10 cellular contexts compared by ENCODE assay signal in the genomic region with DNA sequence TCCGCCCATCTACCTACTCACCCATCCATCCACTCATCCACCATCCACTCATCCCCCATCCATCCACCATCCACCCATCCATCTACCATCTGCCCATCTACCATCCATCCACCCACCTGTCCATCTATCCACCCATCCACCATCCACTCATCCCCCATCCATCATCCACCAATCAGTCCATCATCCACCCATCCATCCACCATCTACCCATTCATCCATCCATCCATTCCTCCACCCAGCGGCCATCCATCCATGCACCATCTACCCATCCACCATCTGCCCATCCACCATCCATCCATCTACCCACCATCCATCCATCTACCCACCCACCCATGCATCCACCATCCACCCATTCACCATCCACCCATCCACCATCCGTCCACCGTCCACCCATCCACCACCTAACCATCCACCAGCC. TPM values are rescaled to one million over a fixed set of nuclear protein-coding genes. Genes with fewer than 3 reads are reported as not detected.
DNase-seq lines count a peak whose midpoint lies in the region; ATAC-seq lines count a peak whose summit lies in the region.
"Had no signal": no experiment of that assay in that cellular context is flagged by ENCODE, and none has a peak within 500 bp of the region (broad histone marks: within the 10 kb centered on the region; RNA-seq: fewer than 3 reads in every experiment).

No MANE protein-coding gene starts in this region.

- H3K18ac ChIP-seq in mesenchymal stem cell (ENCODE audit: low read depth in 1 of 2, low read length in 2 of 2), result no peak overlapping the region

- DNase-seq in stimulated activated naive CD8-positive, alpha-beta T cell treated with anti-CD3 and anti-CD28 coated beads, Interleukin-15, Interleukin-2, amounts not matched to agents 100 U/mL and 50 U/mL, for 24 hours, result no peak
- no peak for DNase-seq in activated naive CD8-positive, alpha-beta T cell treated with anti-CD3 and anti-CD28 coated beads, Interleukin-2, amount 50 U/mL, for 24 hours
- DNase-seq in mesenchymal stem cell (no peak), NCI-H2227 treated with DMSO at 0.1 percent for 48 hours (lab: John Stamatoyannopoulos, UW) (no peak), cerebellum (ENCODE audit: low spot score) (no peak), SK-N-DZ (ENCODE audit: low spot score) (no peak)
- DNase-seq: WERI-Rb-1 had no signal

- peaks cover 75% of the 10 kb centered on the region for H3K4me1 Mint-ChIP-seq in stimulated activated naive CD8-positive, alpha-beta T cell treated with anti-CD3 and anti-CD28 coated beads, Interleukin-15, Interleukin-2, amounts not matched to agents 100 ng/mL and 50 ng/mL, for 24 hours (ENCODE audit: low read depth)
- H3K4me1 Mint-ChIP-seq in activated naive CD8-positive, alpha-beta T cell treated with anti-CD3 and anti-CD28 coated beads, Interleukin-2, amount 50 U/mL, for 24 hours, result peaks cover 64% of the 10 kb centered on the region

- no peak overlapping the region for H3K4ac ChIP-seq in mesenchymal stem cell (ENCODE audit: low read depth in 1 of 2, low read length in 2 of 2)

- H2BK12ac ChIP-seq in mesenchymal stem cell (ENCODE audit: low read length in 2 of 2), result peak overlapping the region in 1 of 2 experiments; percentile 15

- no peak overlapping the region for H2AFZ ChIP-seq in mesenchymal stem cell (ENCODE audit: low read depth, low read length)

- H3K9me3 ChIP-seq in mesenchymal stem cell (ENCODE audit: control insufficient read depth, low read length), result no peaks in the 10 kb centered on the region
- H3K9me3 ChIP-seq: neutrophil had no signal

- peak overlapping the region; percentile 87 for H3K4me3 Mint-ChIP-seq in stimulated activated naive CD8-positive, alpha-beta T cell treated with anti-CD3 and anti-CD28 coated beads, Interleukin-15, Interleukin-2, amounts not matched to agents 100 ng/mL and 50 ng/mL, for 24 hours
- H3K4me3 Mint-ChIP-seq in activated naive CD8-positive, alpha-beta T cell treated with anti-CD3 and anti-CD28 coated beads, Interleukin-2, amount 50 U/mL, for 24 hours, result peak overlapping the region; percentile 97

- H3K23ac ChIP-seq in mesenchymal stem cell (ENCODE audit: low read length in 2 of 2), result no peak overlapping the region

- no peak overlapping the region for H2BK5ac ChIP-seq in mesenchymal stem cell (ENCODE audit: low read depth, low read length, poor library complexity, severe bottlenecking)

- no peaks in the 10 kb centered on the region for H3K79me1 ChIP-seq in mesenchymal stem cell (replicated peaks; ENCODE audit: low read length, poor library complexity, severe bottlenecking)

- peak overlapping the region in 1 of 2 experiments; percentile 18 for H3K14ac ChIP-seq in mesenchymal stem cell (ENCODE audit: low read length in 2 of 2)

- no peak for ATAC-seq in stimulated activated naive CD8-positive, alpha-beta T cell treated with anti-CD3 and anti-CD28 coated beads, Interleukin-15, Interleukin-2, amounts not matched to agents 100 U/mL and 50 U/mL, for 24 hours
- no peak for ATAC-seq in activated naive CD8-positive, alpha-beta T cell treated with anti-CD3 and anti-CD28 coated beads, Interleukin-2, amount 50 U/mL, for 24 hours
- ATAC-seq in GM21447 (IDR thresholded peaks at IDR 0.05; ENCODE audit: unreplicated experiment), result no peak

- H3K4me3 ChIP-seq in mesenchymal stem cell (ENCODE audit: insufficient read depth in 1 of 2, low read depth in 1 of 2, low read length in 2 of 2), result no peak overlapping the region

- 97% methylated on average over 4 of the region's 4 CpGs for WGBS in mesenchymal stem cell

- no peaks in the 10 kb centered on the region for H3K9me3 Mint-ChIP-seq in stimulated activated naive CD8-positive, alpha-beta T cell treated with anti-CD3 and anti-CD28 coated beads, Interleukin-15, Interleukin-2, amounts not matched to agents 100 ng/mL and 50 ng/mL, for 24 hours
- H3K9me3 Mint-ChIP-seq in activated naive CD8-positive, alpha-beta T cell treated with anti-CD3 and anti-CD28 coated beads, Interleukin-2, amount 50 U/mL, for 24 hours, result no peaks in the 10 kb centered on the region

- H2AK5ac ChIP-seq in mesenchymal stem cell (ENCODE audit: low read length, severe bottlenecking), result no peak overlapping the region

- no peaks in the 10 kb centered on the region for H3K27me3 Mint-ChIP-seq in stimulated activated naive CD8-positive, alpha-beta T cell treated with anti-CD3 and anti-CD28 coated beads, Interleukin-15, Interleukin-2, amounts not matched to agents 100 ng/mL and 50 ng/mL, for 24 hours
- H3K27me3 Mint-ChIP-seq in activated naive CD8-positive, alpha-beta T cell treated with anti-CD3 and anti-CD28 coated beads, Interleukin-2, amount 50 U/mL, for 24 hours, result no peaks in the 10 kb centered on the region

- no peak overlapping the region for H4K8ac ChIP-seq in mesenchymal stem cell (ENCODE audit: low read length)

- no peak overlapping the region for H2BK15ac ChIP-seq in mesenchymal stem cell (ENCODE audit: low read depth, poor library complexity, severe bottlenecking)

- H3K27me3 ChIP-seq in mesenchymal stem cell (ENCODE audit: control insufficient read depth in 1 of 2, insufficient read depth in 1 of 2, low read length in 2 of 2), result no peaks in the 10 kb centered on the region

- H3K36me3 Mint-ChIP-seq in stimulated activated naive CD8-positive, alpha-beta T cell treated with anti-CD3 and anti-CD28 coated beads, Interleukin-15, Interleukin-2, amounts not matched to agents 100 ng/mL and 50 ng/mL, for 24 hours (ENCODE audit: low read depth), result peaks cover 12% of the 10 kb centered on the region
- peaks cover 16% of the 10 kb centered on the region for H3K36me3 Mint-ChIP-seq in activated naive CD8-positive, alpha-beta T cell treated with anti-CD3 and anti-CD28 coated beads, Interleukin-2, amount 50 U/mL, for 24 hours (ENCODE audit: low read depth)

- peak overlapping the region; percentile 11 for H4K91ac ChIP-seq in mesenchymal stem cell (ENCODE audit: low read length)

- H3K4me1 ChIP-seq in mesenchymal stem cell (ENCODE audit: control insufficient read depth, insufficient read depth, low read depth, low read length), result peaks cover 36% of the 10 kb centered on the region

- peak overlapping the region; percentile 61 for H3K27ac Mint-ChIP-seq in stimulated activated naive CD8-positive, alpha-beta T cell treated with anti-CD3 and anti-CD28 coated beads, Interleukin-15, Interleukin-2, amounts not matched to agents 100 ng/mL and 50 ng/mL, for 24 hours
- peak overlapping the region; percentile 64 for H3K27ac Mint-ChIP-seq in activated naive CD8-positive, alpha-beta T cell treated with anti-CD3 and anti-CD28 coated beads, Interleukin-2, amount 50 U/mL, for 24 hours

- no peak overlapping the region for H2BK120ac ChIP-seq in mesenchymal stem cell (ENCODE audit: low read depth, low read length)

- H3K9ac ChIP-seq in mesenchymal stem cell (ENCODE audit: low read length), result no peak overlapping the region

- no peak overlapping the region for H3K27ac ChIP-seq in mesenchymal stem cell (ENCODE audit: low read length, poor library complexity, severe bottlenecking)
- H3K27ac ChIP-seq: neutrophil had no signal

- no peak overlapping the region for H3K4me2 ChIP-seq in mesenchymal stem cell (ENCODE audit: low read length, poor library complexity, severe bottlenecking)

- no peaks in the 10 kb centered on the region for H3K36me3 ChIP-seq in mesenchymal stem cell (ENCODE audit: control insufficient read depth in 1 of 2, insufficient read depth in 2 of 2, low read depth in 1 of 2, low read length in 2 of 2)
- H3K36me3 ChIP-seq: neutrophil, WERI-Rb-1 had no signal

RNA-seq across cellular contexts. Expression of a gene that starts 13.6 kb away (rescaled TPM):
- 173 TPM for polyA plus RNA-seq in mesenchymal stem cell (2013, experiment 1 of 2)
- polyA plus RNA-seq in mesenchymal stem cell (2013, experiment 2 of 2), result 178 TPM
- 60.1 TPM for total RNA-seq in cerebellum
- polyA plus RNA-seq in SK-N-DZ (2014; cell fraction: cytosol; rRNA removed), result 80.4 and 92.1 TPM in 2 replicates
- polyA plus RNA-seq in SK-N-DZ (2014; cell fraction: nucleus; rRNA removed), result 28.1 and 57.8 TPM in 2 replicates

RNA-seq across cellular contexts. Expression of a gene that starts 20.8 kb away (rescaled TPM):
- polyA plus RNA-seq in mesenchymal stem cell (2013, experiment 1 of 2), result 0.30 TPM
- polyA plus RNA-seq in mesenchymal stem cell (2013, experiment 2 of 2), result 0.33 TPM
- total RNA-seq in cerebellum, result 2.9 TPM
- 0.29 TPM in 1 of 2 replicates, not detected in the other for polyA plus RNA-seq in SK-N-DZ (2014; cell fraction: cytosol; rRNA removed)
- polyA plus RNA-seq in SK-N-DZ (2014; cell fraction: nucleus; rRNA removed), result 0.04 and 1.1 TPM in 2 replicates

RNA-seq across cellular contexts. Expression of a gene that starts 27.8 kb away (rescaled TPM):
- 97.6 TPM for polyA plus RNA-seq in mesenchymal stem cell (2013, experiment 1 of 2)
- 98.6 TPM for polyA plus RNA-seq in mesenchymal stem cell (2013, experiment 2 of 2)
- 55.1 TPM for total RNA-seq in cerebellum
- 531 and 764 TPM in 2 replicates for polyA plus RNA-seq in SK-N-DZ (2014; cell fraction: cytosol; rRNA removed)
- polyA plus RNA-seq in SK-N-DZ (2014; cell fraction: nucleus; rRNA removed), result 542 and 583 TPM in 2 replicates

RNA-seq across cellular contexts. Expression of a gene that starts 45.4 kb away (rescaled TPM):
- polyA plus RNA-seq in mesenchymal stem cell (2013, experiment 1 of 2), result 69.3 TPM
- 64.4 TPM for polyA plus RNA-seq in mesenchymal stem cell (2013, experiment 2 of 2)
- total RNA-seq in cerebellum, result 13.4 TPM
- 0.05 and 0.13 TPM in 2 replicates for polyA plus RNA-seq in SK-N-DZ (2014; cell fraction: cytosol; rRNA removed)
- not detected in 2 replicates for polyA plus RNA-seq in SK-N-DZ (2014; cell fraction: nucleus; rRNA removed)
